9 cellular contexts compared by ENCODE assay signal in the genomic region with DNA sequence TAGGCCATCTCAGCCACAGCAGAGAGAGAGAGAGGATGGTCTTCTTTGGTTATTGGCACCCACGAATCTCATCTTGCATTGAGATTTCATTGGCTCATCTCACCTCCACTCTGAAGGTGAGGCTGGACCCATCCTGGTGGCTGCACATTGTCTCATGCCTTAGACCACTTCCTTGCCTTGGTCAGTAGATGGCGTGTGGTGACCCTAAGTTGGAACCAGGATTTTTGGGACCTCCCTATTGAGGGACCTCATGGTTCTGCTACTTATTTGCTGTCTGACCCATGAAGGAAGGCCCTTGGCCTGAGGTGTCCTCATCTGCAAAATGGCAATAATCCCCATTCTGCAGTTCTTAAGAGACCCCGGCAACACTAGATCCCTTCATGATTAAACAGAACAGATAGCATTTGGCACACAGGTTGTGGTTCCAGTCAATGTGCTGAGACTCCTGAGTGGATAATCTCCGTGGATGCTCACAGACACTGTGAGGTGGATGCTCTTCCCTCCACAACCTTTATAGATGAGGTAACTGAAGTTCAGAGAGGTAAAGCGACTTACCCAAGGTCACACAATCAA. TPM values are rescaled to one million over a fixed set of nuclear protein-coding genes. Genes with fewer than 3 reads are reported as not detected.
A peak's percentile ranks its signal among the peaks of the same experiment; 100 is the strongest.
DNase-seq lines count a peak whose midpoint lies in the region; ATAC-seq, FAIRE-seq and TF ChIP-seq lines count a peak whose summit lies in the region.
"Had no signal": no experiment of that assay in that cellular context is flagged by ENCODE, and none has a peak within 500 bp of the region (broad histone marks: within the 10 kb centered on the region; RNA-seq: fewer than 3 reads in every experiment).

No MANE protein-coding gene starts in this region.

- no peaks in the 10 kb centered on the region; the same call in 1 of the 2 replicates for H3K4me1 ChIP-seq in GM12878 (ENCODE audit: control insufficient read depth, insufficient read depth, low read length)
- H3K4me1 ChIP-seq in mesendoderm (ENCODE audit: control insufficient read depth, low read depth, low read length) = no peaks in the 10 kb centered on the region

- H3K27me3 ChIP-seq in GM12878 (replicated peaks in 1 of 2; ENCODE audit: control insufficient read depth in 2 of 2, insufficient read depth in 2 of 2, low read length in 1 of 2) (no peaks in the 10 kb centered on the region; a peak in 2 of 4 replicates), mesendoderm (ENCODE audit: insufficient read depth, low read length, poor library complexity) (no peaks in the 10 kb centered on the region)

- H3K56ac ChIP-seq in mesendoderm (ENCODE audit: low read length) = no peak overlapping the region

- no peaks in the 10 kb centered on the region for H3K36me3 Mint-ChIP-seq in activated CD8-positive, alpha-beta memory T cell treated with anti-CD3 and anti-CD28 coated beads, Interleukin-2, amount 10 ng/mL, durations not matched to agents 7 days and 5 days
- H3K36me3 Mint-ChIP-seq: activated naive CD8-positive, alpha-beta T cell treated with anti-CD3 and anti-CD28 coated beads, Interleukin-2, amount 10 ng/mL, durations not matched to agents 7 days and 5 days had no signal

- H2BK5ac ChIP-seq in mesendoderm (ENCODE audit: low read length) = no peak overlapping the region

- peaks cover 6% of the 10 kb centered on the region for H3K27me3 Mint-ChIP-seq in activated CD8-positive, alpha-beta memory T cell treated with anti-CD3 and anti-CD28 coated beads, Interleukin-2, amount 10 ng/mL, durations not matched to agents 7 days and 5 days

- no peaks in the 10 kb centered on the region for H4K20me1 ChIP-seq in GM12878 (ENCODE audit: control insufficient read depth, insufficient read depth)

- H3K23ac ChIP-seq in mesendoderm (ENCODE audit: low read length) = no peak overlapping the region

- H2BK120ac ChIP-seq in mesendoderm (ENCODE audit: low read depth, low read length) = no peak overlapping the region

- no peak overlapping the region for H4K8ac ChIP-seq in mesendoderm (ENCODE audit: low read depth, low read length)

- RAD21 ChIA-PET in GM12878 (lab: Charles Lee; ENCODE audit: unreplicated experiment) = no interaction called here

- H3K9me3 ChIP-seq in GM12878 (replicated peaks; ENCODE audit: control insufficient read depth, insufficient read depth, low read length) = no peaks in the 10 kb centered on the region

- no peak overlapping the region for H3K18ac ChIP-seq in mesendoderm (ENCODE audit: low read length)

- H3K36me3 ChIP-seq in GM12878 (ENCODE audit: control insufficient read depth in 2 of 2, insufficient read depth in 2 of 2, low read length in 1 of 2) (no peaks in the 10 kb centered on the region), mesendoderm (ENCODE audit: control insufficient read depth, insufficient read depth, low read length) (no peaks in the 10 kb centered on the region)

- SMC1A ChIA-PET in GM12878 (lab: Charles Lee; ENCODE audit: uncharacterized antibody, unreplicated experiment) = interaction anchor here (2.5 kb wide), 1 partner anchor 225 kb away, joined by 14 read pairs; no protein-coding TSS in a partner anchor

- no peak for TF ChIP-seq POLR2A in GM12878 (IDR thresholded peaks at IDR 0.05; ENCODE audit: low read depth, low read length)

- no peak overlapping the region for H2AK5ac ChIP-seq in mesendoderm (ENCODE audit: low read length)

- H3K4me2 ChIP-seq in GM12878 (ENCODE audit: control insufficient read depth, insufficient read depth) = no peak overlapping the region
- H3K4me2 ChIP-seq in mesendoderm (ENCODE audit: low read length) = no peak overlapping the region

- H3K27ac Mint-ChIP-seq in activated CD8-positive, alpha-beta memory T cell treated with anti-CD3 and anti-CD28 coated beads, Interleukin-2, amount 10 ng/mL, durations not matched to agents 7 days and 5 days = no peak overlapping the region
- H3K27ac Mint-ChIP-seq: activated naive CD8-positive, alpha-beta T cell treated with anti-CD3 and anti-CD28 coated beads, Interleukin-2, amount 10 ng/mL, durations not matched to agents 7 days and 5 days had no signal

- H3K4me3 Mint-ChIP-seq in activated CD8-positive, alpha-beta memory T cell treated with anti-CD3 and anti-CD28 coated beads, Interleukin-2, amount 10 ng/mL, durations not matched to agents 7 days and 5 days = no peak overlapping the region
- H3K4me3 Mint-ChIP-seq: activated naive CD8-positive, alpha-beta T cell treated with anti-CD3 and anti-CD28 coated beads, Interleukin-2, amount 10 ng/mL, durations not matched to agents 7 days and 5 days had no signal

- no peak overlapping the region for H3K27ac ChIP-seq in GM12878 (ENCODE audit: control insufficient read depth, insufficient read depth)
- H3K27ac ChIP-seq in mesendoderm (ENCODE audit: low read depth, low read length) = no peak overlapping the region

- no peak overlapping the region for H3K4ac ChIP-seq in mesendoderm (ENCODE audit: low read depth, low read length)

- no peak for DNase-seq in activated CD8-positive, alpha-beta memory T cell treated with anti-CD3 and anti-CD28 coated beads, Interleukin-2, amount 10 ng/mL, durations not matched to agents 7 days and 5 days
- no peak for DNase-seq in activated CD8-positive, alpha-beta memory T cell treated with anti-CD3 and anti-CD28 coated beads for 24 hours
- DNase-seq in M059J (ENCODE audit: low read depth) (peak; percentile 42), GM12878 (ENCODE audit: low read depth, low spot score) (no peak), mesendoderm (peak; percentile 69), dedifferentiated amniotic fluid mesenchymal stem cell (ENCODE audit: extremely low spot score) (no peak), NCI-H187 (lab: John Stamatoyannopoulos, UW) (no peak)
- DNase-seq: activated naive CD8-positive, alpha-beta T cell treated with anti-CD3 and anti-CD28 coated beads, Interleukin-2, amount 10 ng/mL, durations not matched to agents 7 days and 5 days had no signal

- no peak overlapping the region for H2AFZ ChIP-seq in GM12878 (ENCODE audit: control insufficient read depth, low read depth, low read length)

- BruUV-seq in GM12878 (replicated peaks; lab: Mats Ljungman, UMichigan) = no TSS peak

- CTCF ChIA-PET in activated CD8-positive, alpha-beta memory T cell treated with anti-CD3 and anti-CD28 coated beads, Interleukin-2, amount 10 ng/mL, durations not matched to agents 7 days and 5 days (lab: Charles Lee) = interaction anchor here (0.6 to 4.1 kb wide), 3 partner anchors 13 to 631 kb away, joined by 3 to 15 read pairs (median 10); no protein-coding TSS in a partner anchor
- CTCF ChIA-PET in GM12878 (lab: Yijun Ruan, JAX) = interaction anchor here (3.0 to 3.8 kb wide), 3 partner anchors 12 to 224 kb away, joined by 17 to 25 read pairs (median 21); no protein-coding TSS in a partner anchor

- no peaks in the 10 kb centered on the region for H3K79me2 ChIP-seq in GM12878 (ENCODE audit: control insufficient read depth, insufficient read depth, low read length)
- no peaks in the 10 kb centered on the region for H3K79me2 ChIP-seq in mesendoderm (ENCODE audit: control insufficient read depth, insufficient read depth, low read length)

- H2BK15ac ChIP-seq in mesendoderm (replicated peaks; ENCODE audit: low read depth) = no peak overlapping the region

- peak; percentile 66 to 82 (median 74) for TF ChIP-seq CTCF in GM12878 (IDR thresholded peaks at IDR 0.05 in 2 of 3, conservative IDR thresholded peaks at IDR 0.05 in 1 of 3; ENCODE audit: control insufficient read depth in 2 of 3, extremely low read depth in 1 of 3, insufficient read depth in 1 of 3, low read depth in 3 of 3, low read length in 3 of 3)

- ATAC-seq in activated CD8-positive, alpha-beta memory T cell treated with anti-CD3 and anti-CD28 coated beads, Interleukin-2, amount 10 ng/mL, durations not matched to agents 7 days and 5 days = peak; percentile 36
- ATAC-seq in GM12878 (peak; percentile 85), GM19023 (IDR thresholded peaks at IDR 0.05; ENCODE audit: unreplicated experiment) (no peak)

- POLR2A ChIA-PET in GM12878 (lab: Charles Lee) = no interaction called here

- intact Hi-C loops in GM12878 (cut with micrococcal nuclease; ENCODE audit: unreplicated experiment) = loop anchor here (1.0 kb wide), 1 partner anchor 225 kb away; no protein-coding TSS in a partner anchor

- no peak for TF ChIP-seq EP300 in GM12878 (IDR thresholded peaks at IDR 0.05; ENCODE audit: borderline replicate concordance in 1 of 2, control insufficient read depth in 1 of 2, low read depth in 2 of 2, low read length in 2 of 2)

- H4K5ac ChIP-seq in mesendoderm (ENCODE audit: low read length) = no peak overlapping the region

- H3K4me3 ChIP-seq in GM12878 = no peak overlapping the region
- no peak overlapping the region for H3K4me3 ChIP-seq in mesendoderm (ENCODE audit: low read length)

- peak; percentile 84 for FAIRE-seq in GM12878 (lab: Jason Lieb, UNC)

- in situ Hi-C loops in GM12878 (cut with MboI) = no loop called here

- no peaks in the 10 kb centered on the region for H3K4me1 Mint-ChIP-seq in activated CD8-positive, alpha-beta memory T cell treated with anti-CD3 and anti-CD28 coated beads, Interleukin-2, amount 10 ng/mL, durations not matched to agents 7 days and 5 days

- no peaks in the 10 kb centered on the region for H3K9me3 Mint-ChIP-seq in activated CD8-positive, alpha-beta memory T cell treated with anti-CD3 and anti-CD28 coated beads, Interleukin-2, amount 10 ng/mL, durations not matched to agents 7 days and 5 days (ENCODE audit: low read depth)
- H3K9me3 Mint-ChIP-seq: activated naive CD8-positive, alpha-beta T cell treated with anti-CD3 and anti-CD28 coated beads, Interleukin-2, amount 10 ng/mL, durations not matched to agents 7 days and 5 days had no signal

- peak; percentile 77 for TF ChIP-seq RAD21 in GM12878 (IDR thresholded peaks at IDR 0.05; ENCODE audit: insufficient read depth, low read depth, low read length)

- no peaks in the 10 kb centered on the region for H3K79me1 ChIP-seq in mesendoderm (ENCODE audit: low read length)

- 39% methylated on average over 5 of the region's 5 CpGs for WGBS in GM12878 (ENCODE audit: insufficient coverage, insufficient replicate concordance, low lambda C conversion rate, missing lambda C conversion rate)
- no CpG with 5 or more reads among the region's 5 CpGs for WGBS in mesendoderm (ENCODE audit: extremely low coverage, insufficient coverage, low lambda C conversion rate)

- H3K9ac ChIP-seq in GM12878 (ENCODE audit: control insufficient read depth, insufficient read depth, low read length) (no peak overlapping the region), mesendoderm (ENCODE audit: low read length) (no peak overlapping the region)

RNA-seq across cellular contexts. Expression of gene AAR2, which starts 21.5 kb away (rescaled TPM):
- 10 to 100 TPM; 18.9 to 23.9 TPM for total RNA-seq in activated CD8-positive, alpha-beta memory T cell treated with anti-CD3 and anti-CD28 coated beads, Interleukin-2, amount 10 ng/mL, durations not matched to agents 7 days and 5 days
- total RNA-seq in M059J (2014; rRNA removed; shearing (Covaris generic)) = 30.1 and 46.2 TPM in 2 replicates
- total RNA-seq in GM12878 (2013; cell fraction: nucleolus; rRNA removed) = 20.3 and 21.6 TPM in 2 replicates
- total RNA-seq in GM12878 (2014; rRNA removed) (34.8 and 36.9 TPM in 2 replicates), GM12878 (2014; rRNA removed; fragmentation: Illumina TruSeq; extraction: Trizol) (19.0 and 20.3 TPM in 2 replicates), GM12878 (2021) (23.6 and 25.7 TPM in 2 replicates)
- polyA plus RNA-seq in GM12878 (2011; ENCODE audit: low read depth) = 14.1 TPM
- polyA plus RNA-seq in GM12878 (2011; rRNA removed) (17.9 and 29.9 TPM in 2 replicates), GM12878 (2014; fragmentation: Illumina TruSeq; extraction: Trizol) (17.0 and 32.7 TPM in 2 replicates), GM12878 (2014; fragmentation: Nextera tagmentation; extraction: Ambion mirVana) (1 to 10 TPM; 6.5 to 8.7 TPM), GM12878 (2014; rRNA removed) (30.8 and 31.0 TPM in 2 replicates), GM12878 (2016; fragmentation: Nextera tagmentation; extraction: Ambion mirVana) (10 to 100 TPM; 34.1 to 41.7 TPM)
- polyA plus RNA-seq in GM12878 (2011; cell fraction: cytosol; rRNA removed) = 34.6 and 40.5 TPM in 2 replicates
- polyA plus RNA-seq in GM12878 (2011; cell fraction: nucleus; rRNA removed) = 26.1 and 28.0 TPM in 2 replicates
- 16.6 and 20.3 TPM in 2 replicates for polyA plus RNA-seq in GM12878 (2012)
- 28.7 and 52.6 TPM in 2 replicates for polyA minus RNA-seq in GM12878 (2011; rRNA and poly(A)+ RNA removed)
- 9.3 and 11.1 TPM in 2 replicates for polyA minus RNA-seq in GM12878 (2011; cell fraction: cytosol; rRNA and poly(A)+ RNA removed)
- 13.2 and 22.1 TPM in 2 replicates for polyA minus RNA-seq in GM12878 (2011; cell fraction: nucleus; rRNA and poly(A)+ RNA removed)
- 30.3 TPM for polyA plus RNA-seq in mesendoderm (2013, experiment 1 of 2)
- 29.0 TPM for polyA plus RNA-seq in mesendoderm (2013, experiment 2 of 2)

Comparison
In these comparisons a context has a peak if more than half of its experiments do, and no peak if none do; other contexts are left out.
1. DNase-seq: peak in M059J (single experiment) and mesendoderm (single experiment); none in activated CD8-positive, alpha-beta memory T cell treated with anti-CD3 and anti-CD28 coated beads, Interleukin-2, amount 10 ng/mL, durations not matched to agents 7 days and 5 days (single experiment), activated CD8-positive, alpha-beta memory T cell treated with anti-CD3 and anti-CD28 coated beads for 24 hours (single experiment), GM12878 (single experiment), dedifferentiated amniotic fluid mesenchymal stem cell (single experiment) and NCI-H187 (0 of 2).